In the genomic region with DNA sequence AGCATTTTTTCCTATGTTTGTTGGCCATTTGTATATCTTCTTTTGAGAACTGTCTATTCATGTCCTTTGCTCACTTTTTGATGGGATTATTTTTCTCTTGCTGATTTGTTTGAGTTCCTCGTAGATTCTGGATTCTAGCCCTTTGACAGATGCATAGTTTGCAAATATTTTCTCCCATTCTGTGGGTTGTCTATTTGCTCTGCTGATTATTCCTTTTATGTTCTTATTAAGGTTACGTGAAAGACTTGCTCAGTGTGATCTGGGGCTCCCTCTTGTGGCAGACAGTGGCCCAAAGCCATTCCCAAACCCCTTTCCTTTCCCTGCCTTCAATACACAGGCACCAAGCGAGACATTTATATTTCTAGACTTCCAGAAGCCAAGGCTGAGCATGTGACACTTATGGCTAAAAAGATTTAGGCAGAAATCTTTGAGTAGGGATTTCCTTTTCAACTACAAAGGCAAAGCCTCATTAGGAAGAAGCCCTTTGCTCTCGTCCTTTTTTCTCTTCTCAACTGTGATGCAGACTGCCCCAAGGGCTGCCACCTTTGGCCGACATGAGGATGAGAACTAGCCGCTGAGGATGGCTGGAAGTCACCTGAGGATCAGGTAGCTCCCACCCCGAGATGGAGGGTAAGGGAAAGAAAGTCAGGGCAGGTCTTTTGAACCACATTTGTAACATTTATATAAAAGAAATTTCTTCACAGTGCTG, we compare ENCODE assay signal across 1 cellular context.
TF ChIP-seq lines count a peak whose summit lies in the region.

No MANE protein-coding gene starts in this region.

TF ChIP-seq in H1, 55 proteins besides CTCF, POLR2A, EP300 and RAD21:
- TF ChIP-seq, protein P1, sequence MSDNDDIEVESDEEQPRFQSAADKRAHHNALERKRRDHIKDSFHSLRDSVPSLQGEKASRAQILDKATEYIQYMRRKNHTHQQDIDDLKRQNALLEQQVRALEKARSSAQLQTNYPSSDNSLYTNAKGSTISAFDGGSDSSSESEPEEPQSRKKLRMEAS (IDR thresholded peaks at IDR 0.05), result no peak
- TF ChIP-seq, protein P2, sequence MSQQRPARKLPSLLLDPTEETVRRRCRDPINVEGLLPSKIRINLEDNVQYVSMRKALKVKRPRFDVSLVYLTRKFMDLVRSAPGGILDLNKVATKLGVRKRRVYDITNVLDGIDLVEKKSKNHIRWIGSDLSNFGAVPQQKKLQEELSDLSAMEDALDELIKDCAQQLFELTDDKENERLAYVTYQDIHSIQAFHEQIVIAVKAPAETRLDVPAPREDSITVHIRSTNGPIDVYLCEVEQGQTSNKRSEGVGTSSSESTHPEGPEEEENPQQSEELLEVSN (IDR thresholded peaks at IDR 0.05), result no peak
- TF ChIP-seq NRF1 (IDR thresholded peaks at IDR 0.05; ENCODE audit: low read depth, low read length) (no peak), CBX5 (IDR thresholded peaks at IDR 0.05; ENCODE audit: low read depth, low read length) (no peak), RNF2 (IDR thresholded peaks at IDR 0.05; ENCODE audit: borderline replicate concordance, low read depth, low read length, missing control alignments, poor library complexity, severe bottlenecking) (no peak)
